In genomic region chr19:39132344-39132969, GRCh38 we compare ENCODE assay signal across 12 cellular contexts. TPM values are rescaled to one million over a fixed set of nuclear protein-coding genes. Genes with fewer than 3 reads are reported as not detected.
DNase-seq lines count a peak whose midpoint lies in the region; ATAC-seq and TF ChIP-seq lines count a peak whose summit lies in the region.
"Had no signal": no experiment of that assay in that cellular context is flagged by ENCODE, and none has a peak within 500 bp of the region (broad histone marks: within the 10 kb centered on the region; RNA-seq: fewer than 3 reads in every experiment).

No MANE protein-coding gene starts in this region.

- no peaks in the 10 kb centered on the region for H3K9me3 ChIP-seq in CD8-positive, alpha-beta T cell (ENCODE audit: low read length)
- H3K9me3 ChIP-seq in HEK293 (ENCODE audit: control insufficient read depth, insufficient read depth, low read depth, low read length), result no peaks in the 10 kb centered on the region

- H3K4me1 Mint-ChIP-seq in CD8-positive, alpha-beta T cell (ENCODE audit: low read depth), result peaks cover 34% of the 10 kb centered on the region
- peaks cover 40% of the 10 kb centered on the region for H3K4me1 Mint-ChIP-seq in endothelial cell (ENCODE audit: unreplicated experiment)
- peaks cover 51% of the 10 kb centered on the region for H3K4me1 Mint-ChIP-seq in progenitor cell of endocrine pancreas (ENCODE audit: low read depth)

- H3K4me3 Mint-ChIP-seq in CD8-positive, alpha-beta T cell, result no peak overlapping the region
- H3K4me3 Mint-ChIP-seq in endothelial cell (ENCODE audit: unreplicated experiment), result peak overlapping the region; percentile 33
- no peak overlapping the region for H3K4me3 Mint-ChIP-seq in progenitor cell of endocrine pancreas (ENCODE audit: low read depth)
- H3K4me3 Mint-ChIP-seq: CD14-positive monocyte had no signal

- H3K4me3 ChIP-seq in CD8-positive, alpha-beta T cell (ENCODE audit: low read depth, low read length), result no peak overlapping the region
- H3K4me3 ChIP-seq in HEK293 (ENCODE audit: low read depth, low read length), result no peak overlapping the region

- no peaks in the 10 kb centered on the region for H3K36me3 Mint-ChIP-seq in CD8-positive, alpha-beta T cell
- H3K36me3 Mint-ChIP-seq in endothelial cell (ENCODE audit: low read depth, unreplicated experiment) (no peaks in the 10 kb centered on the region), progenitor cell of endocrine pancreas (ENCODE audit: insufficient read depth) (no peaks in the 10 kb centered on the region)

- H3K36me3 ChIP-seq in CD8-positive, alpha-beta T cell (ENCODE audit: insufficient read depth, low read length), result no peaks in the 10 kb centered on the region
- H3K36me3 ChIP-seq in HEK293 (ENCODE audit: control insufficient read depth in 2 of 2, insufficient read depth in 1 of 2, low read length in 2 of 2), result peaks cover 0 to 4% of the 10 kb centered on the region in 2 experiments; a peak in 2 of 3 replicates

- no peaks in the 10 kb centered on the region for H3K9me3 Mint-ChIP-seq in CD8-positive, alpha-beta T cell
- H3K9me3 Mint-ChIP-seq in endothelial cell (ENCODE audit: unreplicated experiment) (no peaks in the 10 kb centered on the region), progenitor cell of endocrine pancreas (ENCODE audit: low read depth) (no peaks in the 10 kb centered on the region)
- H3K9me3 Mint-ChIP-seq: CD14-positive monocyte had no signal

- ATAC-seq in CD8-positive, alpha-beta T cell, result no peak
- no peak for ATAC-seq in GM18520 (IDR thresholded peaks at IDR 0.05; ENCODE audit: unreplicated experiment)
- ATAC-seq in left colon, result no peak

- H3K4me1 ChIP-seq in CD8-positive, alpha-beta T cell (ENCODE audit: insufficient read depth, low read length), result no peaks in the 10 kb centered on the region
- H3K4me1 ChIP-seq in HEK293 (ENCODE audit: control insufficient read depth, insufficient read depth, low read length), result peaks cover 46% of the 10 kb centered on the region

- intact Hi-C loops in CD8-positive, alpha-beta T cell (cut with DNase I, micrococcal nuclease), result no loop called here
- intact Hi-C loops in left colon (cut with DNase I, micrococcal nuclease), result no loop called here

- POLR2A ChIA-PET in CD8-positive, alpha-beta T cell (lab: Charles Lee), result no interaction called here
- POLR2A ChIA-PET in HEK293 (lab: Yijun Ruan, JAX), result interaction anchor here (0.8 kb wide), 1 partner anchor 21 kb away, joined by 3 read pairs; no protein-coding TSS in a partner anchor

- H3K27ac ChIP-seq in CD8-positive, alpha-beta T cell (ENCODE audit: low read depth, low read length), result no peak overlapping the region
- H3K27ac ChIP-seq in HEK293 (ENCODE audit: extremely low read depth, low read depth, low read length), result 0 out of 2 replicates have a peak overlapping the region, but pooled peaks have one; percentile 4
- H3K27ac ChIP-seq: foreskin keratinocyte had no signal

- CTCF ChIA-PET in CD8-positive, alpha-beta T cell (lab: Charles Lee), result interaction anchor here (0.9 kb wide), 1 partner anchor 10 kb away, joined by 3 read pairs; no protein-coding TSS in a partner anchor
- CTCF ChIA-PET in HEK293 (lab: Yijun Ruan, JAX), result interaction anchor here (0.5 to 1.8 kb wide), 7 partner anchors 10 to 306 kb away, joined by 3 to 11 read pairs (median 5); no protein-coding TSS in a partner anchor

- DNase-seq in CD8-positive, alpha-beta T cell, result no peak
- DNase-seq in endothelial cell (ENCODE audit: low spot score), result no peak
- no peak for DNase-seq in progenitor cell of endocrine pancreas (ENCODE audit: low spot score, unreplicated experiment)
- DNase-seq in islet precursor cell, result no peak
- no peak for DNase-seq in left colon
- DNase-seq: effector CD4-positive, alpha-beta T cell; foreskin keratinocyte; NCI-H226; stimulated activated CD4-positive, alpha-beta T cell treated with anti-CD3 and anti-CD28 coated beads, Interleukin-2, amount 100 ng/mL, for 24 hours had no signal

- TF ChIP-seq CTCF in CD8-positive, alpha-beta T cell (IDR thresholded peaks at IDR 0.05), result no peak
- no peak for TF ChIP-seq CTCF in HEK293 (tag by site-specific recombination; IDR thresholded peaks at IDR 0.05)
- TF ChIP-seq CTCF in endothelial cell (IDR thresholded peaks at IDR 0.05; ENCODE audit: unreplicated experiment), result no peak
- no peak for TF ChIP-seq CTCF in progenitor cell of endocrine pancreas (IDR thresholded peaks at IDR 0.05; ENCODE audit: unreplicated experiment)

- peak overlapping the region; percentile 64 for H3K27ac Mint-ChIP-seq in CD8-positive, alpha-beta T cell
- H3K27ac Mint-ChIP-seq in endothelial cell (ENCODE audit: unreplicated experiment) (peak overlapping the region; percentile 16), progenitor cell of endocrine pancreas (peak overlapping the region; percentile 71)

- H3K27me3 ChIP-seq in CD8-positive, alpha-beta T cell (ENCODE audit: insufficient read depth, low read length), result no peaks in the 10 kb centered on the region
- H3K27me3 ChIP-seq: foreskin keratinocyte had no signal

- H3K27me3 Mint-ChIP-seq in CD8-positive, alpha-beta T cell (ENCODE audit: low read depth), result no peaks in the 10 kb centered on the region
- H3K27me3 Mint-ChIP-seq in endothelial cell (ENCODE audit: unreplicated experiment) (peaks cover 9% of the 10 kb centered on the region), progenitor cell of endocrine pancreas (no peaks in the 10 kb centered on the region)

TF ChIP-seq in HEK293, 187 proteins besides CTCF, POLR2A, EP300 and RAD21 (continues in another document):
- no peak for TF ChIP-seq ZNF76 (tag by site-specific recombination; IDR thresholded peaks at IDR 0.05; ENCODE audit: borderline replicate concordance, low read depth)
- no peak for TF ChIP-seq ZBTB8A (tag by site-specific recombination; IDR thresholded peaks at IDR 0.05)
- TF ChIP-seq ZNF777 (tag by site-specific recombination; IDR thresholded peaks at IDR 0.05; ENCODE audit: borderline replicate concordance), result no peak
- TF ChIP-seq ZNF24 (tag by site-specific recombination; IDR thresholded peaks at IDR 0.05), result no peak
- TF ChIP-seq ZNF555 (tag by site-specific recombination; conservative IDR thresholded peaks at IDR 0.05), result no peak
- peak; percentile 51 for TF ChIP-seq ZEB2 (tag by site-specific recombination; IDR thresholded peaks at IDR 0.05)
- TF ChIP-seq ZNF184 (tag by site-specific recombination; IDR thresholded peaks at IDR 0.05), result no peak
- TF ChIP-seq ZNF114 (tag by site-specific recombination; IDR thresholded peaks at IDR 0.05), result no peak
- TF ChIP-seq ZBTB17 (tag by site-specific recombination; IDR thresholded peaks at IDR 0.05), result no peak
- TF ChIP-seq, protein P1, sequence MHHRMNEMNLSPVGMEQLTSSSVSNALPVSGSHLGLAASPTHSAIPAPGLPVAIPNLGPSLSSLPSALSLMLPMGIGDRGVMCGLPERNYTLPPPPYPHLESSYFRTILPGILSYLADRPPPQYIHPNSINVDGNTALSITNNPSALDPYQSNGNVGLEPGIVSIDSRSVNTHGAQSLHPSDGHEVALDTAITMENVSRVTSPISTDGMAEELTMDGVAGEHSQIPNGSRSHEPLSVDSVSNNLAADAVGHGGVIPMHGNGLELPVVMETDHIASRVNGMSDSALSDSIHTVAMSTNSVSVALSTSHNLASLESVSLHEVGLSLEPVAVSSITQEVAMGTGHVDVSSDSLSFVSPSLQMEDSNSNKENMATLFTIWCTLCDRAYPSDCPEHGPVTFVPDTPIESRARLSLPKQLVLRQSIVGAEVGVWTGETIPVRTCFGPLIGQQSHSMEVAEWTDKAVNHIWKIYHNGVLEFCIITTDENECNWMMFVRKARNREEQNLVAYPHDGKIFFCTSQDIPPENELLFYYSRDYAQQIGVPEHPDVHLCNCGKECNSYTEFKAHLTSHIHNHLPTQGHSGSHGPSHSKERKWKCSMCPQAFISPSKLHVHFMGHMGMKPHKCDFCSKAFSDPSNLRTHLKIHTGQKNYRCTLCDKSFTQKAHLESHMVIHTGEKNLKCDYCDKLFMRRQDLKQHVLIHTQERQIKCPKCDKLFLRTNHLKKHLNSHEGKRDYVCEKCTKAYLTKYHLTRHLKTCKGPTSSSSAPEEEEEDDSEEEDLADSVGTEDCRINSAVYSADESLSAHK (tag by site-specific recombination; IDR thresholded peaks at IDR 0.05), result no peak
- no peak for TF ChIP-seq SCRT2 (tag by site-specific recombination; IDR thresholded peaks at IDR 0.05)
- TF ChIP-seq ZNF175 (tag by site-specific recombination; IDR thresholded peaks at IDR 0.05), result no peak
- TF ChIP-seq ZNF350 (tag by site-specific recombination; IDR thresholded peaks at IDR 0.05), result no peak
- no peak for TF ChIP-seq ZNF398 (tag by site-specific recombination; IDR thresholded peaks at IDR 0.05)
- TF ChIP-seq, protein P2, sequence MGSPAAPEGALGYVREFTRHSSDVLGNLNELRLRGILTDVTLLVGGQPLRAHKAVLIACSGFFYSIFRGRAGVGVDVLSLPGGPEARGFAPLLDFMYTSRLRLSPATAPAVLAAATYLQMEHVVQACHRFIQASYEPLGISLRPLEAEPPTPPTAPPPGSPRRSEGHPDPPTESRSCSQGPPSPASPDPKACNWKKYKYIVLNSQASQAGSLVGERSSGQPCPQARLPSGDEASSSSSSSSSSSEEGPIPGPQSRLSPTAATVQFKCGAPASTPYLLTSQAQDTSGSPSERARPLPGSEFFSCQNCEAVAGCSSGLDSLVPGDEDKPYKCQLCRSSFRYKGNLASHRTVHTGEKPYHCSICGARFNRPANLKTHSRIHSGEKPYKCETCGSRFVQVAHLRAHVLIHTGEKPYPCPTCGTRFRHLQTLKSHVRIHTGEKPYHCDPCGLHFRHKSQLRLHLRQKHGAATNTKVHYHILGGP (tag by site-specific recombination; IDR thresholded peaks at IDR 0.05), result no peak

RNA-seq across cellular contexts. Expression of gene PAK4, which starts 6.9 kb away (rescaled TPM):
- total RNA-seq in CD8-positive, alpha-beta T cell, result 1 to 10 TPM; 6.4 to 7.8 TPM
- 48.8 TPM for total RNA-seq in endothelial cell (ENCODE audit: unreplicated experiment)
- 73.9 and 75.8 TPM in 2 replicates for total RNA-seq in progenitor cell of endocrine pancreas
- 10 to 100 TPM; 85.0 to 96.9 TPM for total RNA-seq in left colon

RNA-seq across cellular contexts. Expression of gene ACP7, which starts 48.3 kb away (rescaled TPM):
- total RNA-seq in CD8-positive, alpha-beta T cell, result not detected
- 0.46 TPM for total RNA-seq in endothelial cell (ENCODE audit: unreplicated experiment)
- total RNA-seq in progenitor cell of endocrine pancreas, result not detected in 2 replicates
- total RNA-seq in left colon, result not detected

Comparison
In these comparisons a context has a peak if more than half of its experiments do, and no peak if none do; other contexts are left out.
1. H3K27ac Mint-ChIP-seq: peak in every context shown above with its lines; median percentile 71 in progenitor cell of endocrine pancreas; 64 in CD8-positive, alpha-beta T cell; 16 in endothelial cell.